In the genomic region with DNA sequence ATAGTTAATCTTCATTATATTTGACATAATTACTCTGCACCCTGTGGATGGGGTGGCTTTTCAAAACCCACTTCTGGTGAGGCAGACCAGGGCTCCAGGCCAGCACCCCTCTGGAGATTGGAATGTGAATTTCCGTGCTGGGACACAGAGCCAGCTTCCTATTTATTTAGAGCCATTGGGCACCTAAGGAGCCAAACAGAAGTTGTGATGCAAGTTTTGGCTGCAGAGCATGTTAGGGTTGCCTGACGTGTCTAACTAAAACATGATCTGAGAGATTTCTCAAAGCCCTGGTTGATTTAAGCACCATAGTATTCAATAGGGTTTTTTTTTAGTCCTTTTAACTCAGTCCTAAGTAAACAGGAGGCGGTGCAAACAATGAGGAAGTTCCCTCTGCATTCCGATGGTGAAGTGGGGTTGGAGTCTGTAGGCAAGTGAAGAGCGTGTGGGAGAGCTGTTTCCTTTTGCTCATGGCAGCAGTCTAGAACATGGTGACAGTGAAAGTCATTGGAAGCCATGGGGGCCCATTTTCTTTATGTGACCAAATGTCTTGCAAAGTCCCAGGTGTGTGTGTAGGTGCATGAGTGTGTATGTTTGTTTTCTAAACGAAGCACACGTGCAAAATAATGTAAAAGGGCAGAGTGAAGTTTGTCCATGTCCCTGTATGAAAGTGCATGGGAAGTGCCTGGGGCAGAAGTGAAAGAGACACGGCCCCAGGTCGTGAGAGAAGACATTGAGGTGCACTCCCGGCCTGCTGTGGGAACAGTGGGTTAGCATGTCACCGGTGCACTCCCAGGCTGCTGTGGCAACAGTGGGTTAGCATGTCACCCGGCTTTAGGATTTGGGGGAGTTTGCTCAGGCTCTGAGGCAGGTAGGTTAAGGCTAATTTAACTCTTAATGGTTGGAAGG, we compare ENCODE assay signal across 8 cellular contexts.
A peak's percentile ranks its signal among the peaks of the same experiment; 100 is the strongest.
DNase-seq lines count a peak whose midpoint lies in the region; ATAC-seq and TF ChIP-seq lines count a peak whose summit lies in the region.

No MANE protein-coding gene starts in this region.

- ATAC-seq in HG02763 (IDR thresholded peaks at IDR 0.05; ENCODE audit: unreplicated experiment): peak; percentile 39
- peak; percentile 96 for ATAC-seq in RWPE2 (ENCODE audit: low read depth)
- ATAC-seq in HG03442 (IDR thresholded peaks at IDR 0.05; ENCODE audit: unreplicated experiment): no peak

- no peaks in the 10 kb centered on the region for H3K27me3 ChIP-seq in RWPE2 (ENCODE audit: insufficient read depth, poor library complexity, severe bottlenecking)
- no peaks in the 10 kb centered on the region for H3K27me3 ChIP-seq in tibial artery

- DNase-seq in RWPE2 (ENCODE audit: low spot score): no peak
- DNase-seq in central memory CD4-positive, alpha-beta T cell: peak; percentile 33
- DNase-seq in lower leg skin (ENCODE audit: low spot score in 2 of 2): peak; percentile 78 to 89
- peak; percentile 69 to 79 for DNase-seq in tibial artery
- no peak for DNase-seq in SW 1271 (lab: John Stamatoyannopoulos, UW)

- H3K9me3 ChIP-seq in RWPE2 (ENCODE audit: severe bottlenecking): no peaks in the 10 kb centered on the region
- H3K9me3 ChIP-seq in tibial artery: no peaks in the 10 kb centered on the region

- WGBS in lower leg skin, 2 donors: 22 to 26% methylated on average over 12 of the region's 12 CpGs

- H3K27ac ChIP-seq in RWPE2 (ENCODE audit: poor library complexity, severe bottlenecking) (peak overlapping the region; percentile 5), tibial artery (peak overlapping the region; percentile 38 to 41)

- H3K4me1 ChIP-seq in RWPE2 (ENCODE audit: insufficient read depth, poor library complexity, severe bottlenecking) (peaks cover 13% of the 10 kb centered on the region), tibial artery (peaks cover 0 to 16% (median 8%) of the 10 kb centered on the region in 4 donors)

- peak overlapping the region; percentile 40; the same call in 1 of the 2 replicates for H3K4me3 ChIP-seq in GM08714 (ENCODE audit: low read length)
- H3K4me3 ChIP-seq in RWPE2 (ENCODE audit: severe bottlenecking): no peak overlapping the region
- H3K4me3 ChIP-seq in lower leg skin (ENCODE audit: low read depth, poor library complexity, severe bottlenecking): no peak overlapping the region
- H3K4me3 ChIP-seq in tibial artery: no peak overlapping the region

- H3K36me3 ChIP-seq in RWPE2 (ENCODE audit: low read depth) (no peaks in the 10 kb centered on the region), tibial artery (no peaks in the 10 kb centered on the region)

- TF ChIP-seq CTCF in RWPE2 (IDR thresholded peaks at IDR 0.05; ENCODE audit: poor library complexity, severe bottlenecking): no peak
- no peak for TF ChIP-seq CTCF in lower leg skin (IDR thresholded peaks at IDR 0.05)
- no peak for TF ChIP-seq CTCF in tibial artery (IDR thresholded peaks at IDR 0.05)

- intact Hi-C loops in lower leg skin (cut with DNase I; ENCODE audit: low total_unique reads): no loop called here
- intact Hi-C loops in tibial artery (cut with DNase I; ENCODE audit: low total_unique reads): no loop called here

- no peak for TF ChIP-seq POLR2A in lower leg skin (IDR thresholded peaks at IDR 0.05)

Comparison
In these comparisons a context has a peak if more than half of its experiments do, and no peak if none do; other contexts are left out.
1. DNase-seq: peak in central memory CD4-positive, alpha-beta T cell (single experiment), lower leg skin (2 of 2) and tibial artery (2 of 2); none in RWPE2 (single experiment) and SW 1271 (0 of 2).